16 cellular contexts compared by ENCODE assay signal in genomic region chr6:129497591-129498555, GRCh38.
DNase-seq lines count a peak whose midpoint lies in the region; ATAC-seq and TF ChIP-seq lines count a peak whose summit lies in the region.
"Had no signal": no experiment of that assay in that cellular context is flagged by ENCODE, and none has a peak within 500 bp of the region (broad histone marks: within the 10 kb centered on the region; RNA-seq: fewer than 3 reads in every experiment).

No MANE protein-coding gene starts in this region.

- H3K9ac ChIP-seq in adipocyte (ENCODE audit: low read length): peak overlapping the region; percentile 32

- TF ChIP-seq CTCF in AG09309 (IDR thresholded peaks at IDR 0.05; ENCODE audit: control insufficient read depth, insufficient read depth, low read depth, low read length, missing control alignments): no peak
- TF ChIP-seq CTCF in upper lobe of right lung (IDR thresholded peaks at IDR 0.05): no peak

- no peaks in the 10 kb centered on the region for H3K27me3 ChIP-seq in adipocyte (replicated peaks; ENCODE audit: control insufficient read depth, insufficient read depth, low read length)
- H3K27me3 ChIP-seq in upper lobe of right lung: no peaks in the 10 kb centered on the region
- H3K27me3 ChIP-seq: testis had no signal

- intact Hi-C loops in upper lobe of right lung (cut with DNase I): no loop called here

- H3K9me3 ChIP-seq in adipocyte (ENCODE audit: control insufficient read depth, low read length): no peaks in the 10 kb centered on the region
- H3K9me3 ChIP-seq in upper lobe of right lung: no peaks in the 10 kb centered on the region
- H3K9me3 ChIP-seq: psoas muscle, testis had no signal

- H3K4me1 ChIP-seq in adipocyte (ENCODE audit: control insufficient read depth, insufficient read depth, low read length): peaks cover 52% of the 10 kb centered on the region
- peaks cover 22% of the 10 kb centered on the region for H3K4me1 ChIP-seq in upper lobe of right lung

- H3K4me3 ChIP-seq in AG09309 (ENCODE audit: control insufficient read depth, low read depth, low read length): no peak overlapping the region
- no peak overlapping the region for H3K4me3 ChIP-seq in adipocyte (ENCODE audit: low read length)
- H3K4me3 ChIP-seq in upper lobe of right lung: no peak overlapping the region
- H3K4me3 ChIP-seq: testis had no signal

- H3K27ac ChIP-seq in upper lobe of right lung: no peak overlapping the region
- H3K27ac ChIP-seq: psoas muscle had no signal

- DNase-seq in AG09309 (ENCODE audit: low read depth) (peak; percentile 68), HCEC 1CT (peak; percentile 16), adipocyte (ENCODE audit: low read depth) (no peak), kidney tubule cell (ENCODE audit: low spot score) (peak; percentile 24), upper lobe of right lung (no peak), NCI-H2107 treated with DMSO at 0.1 percent for 48 hours (lab: John Stamatoyannopoulos, UW; ENCODE audit: unreplicated experiment) (no peak), ACHN (no peak)
- DNase-seq: C1 segment of cervical spinal cord; DMS79 treated with DMSO at 0.1 percent for 48 hours; effector CD4-positive, alpha-beta T cell; GOT3; natural killer cell; psoas muscle; stimulated activated CD4-positive, alpha-beta T cell treated with anti-CD3 and anti-CD28 coated beads, Interleukin-1b, Interleukin-23, amount 100 ng/mL, for 48 hours; testis had no signal

- H3K36me3 ChIP-seq in adipocyte (ENCODE audit: control insufficient read depth, insufficient read depth, low read length, severe bottlenecking) (peaks cover 50% of the 10 kb centered on the region), upper lobe of right lung (peaks cover 9% of the 10 kb centered on the region)

- in situ Hi-C loops in ACHN (cut with HindIII; ENCODE audit: low pct_ligation_motif_present, low pct_unique_long_range_greater_than_20kb, low sequenced_read_pairs): no loop called here

- ATAC-seq in upper lobe of right lung: no peak
- no peak for ATAC-seq in GM18870 (IDR thresholded peaks at IDR 0.05; ENCODE audit: unreplicated experiment)
- ATAC-seq: psoas muscle had no signal

Comparison
In these comparisons a context has a peak if more than half of its experiments do, and no peak if none do; other contexts are left out.
1. DNase-seq: peak in AG09309 (single experiment), HCEC 1CT (single experiment) and kidney tubule cell (single experiment); none in adipocyte (single experiment), upper lobe of right lung (single experiment), NCI-H2107 treated with DMSO at 0.1 percent for 48 hours (single experiment) and ACHN (single experiment).